In genomic region chr12:7017870-7018349, GRCh38 we compare ENCODE assay signal across 1 cellular context.
TF ChIP-seq lines count a peak whose summit lies in the region.

No MANE protein-coding gene starts in this region.

TF ChIP-seq in SK-N-SH, 30 proteins besides CTCF, POLR2A, EP300 and RAD21 (continued from another document):
- 0 out of 2 replicates have a peak, but pooled peaks have one; percentile 3 for TF ChIP-seq NRF1 (IDR thresholded peaks at IDR 0.05; ENCODE audit: low read depth, low read length)
- TF ChIP-seq ELF1 (IDR thresholded peaks at IDR 0.05): no peak
- TF ChIP-seq USF1 (IDR thresholded peaks at IDR 0.05; ENCODE audit: borderline replicate concordance, low read depth): no peak
- TF ChIP-seq IRF3 (IDR thresholded peaks at IDR 0.05; ENCODE audit: low read depth, low read length): no peak
